9 cellular contexts compared by ENCODE assay signal in the genomic region with DNA sequence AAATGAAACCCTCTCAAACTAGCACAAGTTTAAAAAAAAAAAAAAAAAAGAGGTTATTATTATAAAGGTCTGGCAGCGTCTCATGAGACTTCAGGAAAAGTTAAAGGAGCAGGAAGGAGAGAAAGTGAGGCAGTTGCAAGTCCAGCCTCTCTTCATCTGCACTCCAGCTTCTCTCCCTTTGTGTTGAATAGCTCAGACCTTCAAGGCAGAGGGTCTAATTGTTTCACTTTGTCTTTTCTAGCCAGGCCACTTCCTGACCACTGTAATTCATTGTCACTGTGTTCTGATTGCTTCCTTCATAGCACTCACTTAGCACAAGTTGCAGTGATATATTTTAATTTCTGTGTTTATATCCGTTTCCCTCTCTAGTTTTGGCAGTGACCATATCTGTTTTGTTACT.
DNase-seq lines count a peak whose midpoint lies in the region; ATAC-seq and TF ChIP-seq lines count a peak whose summit lies in the region.
"Had no signal": no experiment of that assay in that cellular context is flagged by ENCODE, and none has a peak within 500 bp of the region (broad histone marks: within the 10 kb centered on the region; RNA-seq: fewer than 3 reads in every experiment).

No MANE protein-coding gene starts in this region.

- no peak for ATAC-seq in activated CD4-positive, alpha-beta T cell treated with anti-CD3 and anti-CD28 coated beads for 36 hours
- ATAC-seq in thoracic aorta (ENCODE audit: insufficient number of reproducible peaks, low FRiP score, low read depth), result no peak

- peaks cover 19 to 29% of the 10 kb centered on the region in 2 donors for H3K4me1 ChIP-seq in thoracic aorta (ENCODE audit: control insufficient read depth in 1 of 2, low read depth in 2 of 2)
- H3K4me1 ChIP-seq in BE2C, result peaks cover 15% of the 10 kb centered on the region

- no peak for TF ChIP-seq POLR2A in NB4 (IDR thresholded peaks at IDR 0.05; ENCODE audit: extremely low read depth, insufficient read length)

- TF ChIP-seq CTCF in NB4 (IDR thresholded peaks at IDR 0.05; ENCODE audit: low read depth, low read length) (no peak), fibroblast of pulmonary artery (IDR thresholded peaks at IDR 0.05; ENCODE audit: low read length, missing control alignments) (no peak), thoracic aorta (IDR thresholded peaks at IDR 0.05) (no peak), BE2C (IDR thresholded peaks at IDR 0.05; ENCODE audit: low read depth, low read length) (no peak)

- intact Hi-C loops in activated CD4-positive, alpha-beta T cell treated with anti-CD3 and anti-CD28 coated beads for 36 hours (cut with DNase I, micrococcal nuclease), result loop anchor here (1.0 to 5.0 kb wide), 3 partner anchors 32 to 428 kb away; no protein-coding TSS in a partner anchor

- no peaks in the 10 kb centered on the region for H3K9me3 ChIP-seq in thoracic aorta
- no peaks in the 10 kb centered on the region for H3K9me3 ChIP-seq in BE2C

- no peak for DNase-seq in activated CD4-positive, alpha-beta T cell treated with anti-CD3 and anti-CD28 coated beads for 36 hours
- no peak for DNase-seq in activated CD4-positive, alpha-beta T cell treated with anti-CD3 and anti-CD28 coated beads for 48 hours
- DNase-seq in NB4 (ENCODE audit: low read depth), result peak; percentile 21
- peak; percentile 38 for DNase-seq in fibroblast of pulmonary artery (ENCODE audit: low read depth)
- no peak for DNase-seq in thoracic aorta (ENCODE audit: low spot score)
- DNase-seq in foreskin melanocyte, result no peak
- no peak for DNase-seq in BE2C
- no peak for DNase-seq in hippocampal formation (lab: John Stamatoyannopoulos, UW)

- H3K27me3 ChIP-seq in thoracic aorta (replicated peaks; ENCODE audit: insufficient read depth) (no peaks in the 10 kb centered on the region), BE2C (no peaks in the 10 kb centered on the region)

- POLR2A ChIA-PET in activated CD4-positive, alpha-beta T cell treated with anti-CD3 and anti-CD28 coated beads for 36 hours (lab: Charles Lee), result no interaction called here

- peak overlapping the region; percentile 40 for H3K27ac Mint-ChIP-seq in activated CD4-positive, alpha-beta T cell treated with anti-CD3 and anti-CD28 coated beads for 36 hours
- H3K27ac Mint-ChIP-seq: B cell had no signal

- peaks cover 27% of the 10 kb centered on the region for H3K4me1 Mint-ChIP-seq in activated CD4-positive, alpha-beta T cell treated with anti-CD3 and anti-CD28 coated beads for 36 hours
- H3K4me1 Mint-ChIP-seq: B cell had no signal

- H3K27me3 Mint-ChIP-seq in activated CD4-positive, alpha-beta T cell treated with anti-CD3 and anti-CD28 coated beads for 36 hours, result no peaks in the 10 kb centered on the region

- no peaks in the 10 kb centered on the region for H3K9me3 Mint-ChIP-seq in activated CD4-positive, alpha-beta T cell treated with anti-CD3 and anti-CD28 coated beads for 36 hours (ENCODE audit: low read depth)

- no peak overlapping the region for H3K4me3 Mint-ChIP-seq in activated CD4-positive, alpha-beta T cell treated with anti-CD3 and anti-CD28 coated beads for 36 hours
- H3K4me3 Mint-ChIP-seq: B cell had no signal

- H3K4me3 ChIP-seq in NB4 (ENCODE audit: low read depth, low read length) (no peak overlapping the region), fibroblast of pulmonary artery (replicated peaks; ENCODE audit: low read depth, low read length) (no peak overlapping the region), thoracic aorta (peak overlapping the region; percentile 28), BE2C (ENCODE audit: low read depth, low read length) (no peak overlapping the region)

- H3K36me3 ChIP-seq in thoracic aorta, result no peaks in the 10 kb centered on the region
- peaks cover 6% of the 10 kb centered on the region for H3K36me3 ChIP-seq in BE2C

- CTCF ChIA-PET in activated CD4-positive, alpha-beta T cell treated with anti-CD3 and anti-CD28 coated beads for 36 hours (lab: Charles Lee), result interaction anchor here (0.7 kb wide), 1 partner anchor 103 kb away, joined by 3 read pairs; a partner anchor contains a TSS

- peak overlapping the region; percentile 52 to 68 for H3K27ac ChIP-seq in thoracic aorta

- no peaks in the 10 kb centered on the region for H3K36me3 Mint-ChIP-seq in activated CD4-positive, alpha-beta T cell treated with anti-CD3 and anti-CD28 coated beads for 36 hours (ENCODE audit: low read depth)

Comparison
In these comparisons a context has a peak if more than half of its experiments do, and no peak if none do; other contexts are left out.
1. DNase-seq: peak in NB4 (single experiment) and fibroblast of pulmonary artery (single experiment); none in activated CD4-positive, alpha-beta T cell treated with anti-CD3 and anti-CD28 coated beads for 36 hours (single experiment), activated CD4-positive, alpha-beta T cell treated with anti-CD3 and anti-CD28 coated beads for 48 hours (single experiment), thoracic aorta (single experiment), foreskin melanocyte (single experiment), BE2C (single experiment) and hippocampal formation (0 of 2).